In the genomic region with DNA sequence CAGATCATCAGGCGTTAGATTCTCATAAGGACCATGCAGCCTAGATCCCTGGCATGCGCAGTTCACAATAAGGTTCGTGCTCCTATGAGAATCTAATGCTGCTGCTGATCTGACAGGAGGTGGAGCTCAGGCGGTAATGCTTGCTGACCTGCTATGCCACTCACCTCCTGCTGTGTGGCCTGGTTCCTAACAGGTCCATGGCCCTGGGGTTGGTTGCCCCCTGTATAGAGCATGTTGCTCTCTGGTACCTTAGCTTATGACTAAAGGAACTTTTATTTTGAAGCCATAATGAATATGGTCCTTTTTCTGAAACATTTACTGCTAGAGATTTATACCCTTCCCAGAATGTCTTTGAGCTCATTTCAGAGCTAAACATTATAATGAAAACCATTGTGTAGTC, we compare ENCODE assay signal across 12 cellular contexts. TPM values are rescaled to one million over a fixed set of nuclear protein-coding genes. Genes with fewer than 3 reads are reported as not detected.
A peak's percentile ranks its signal among the peaks of the same experiment; 100 is the strongest.
DNase-seq lines count a peak whose midpoint lies in the region; ATAC-seq, FAIRE-seq and TF ChIP-seq lines count a peak whose summit lies in the region.
"Had no signal": no experiment of that assay in that cellular context is flagged by ENCODE, and none has a peak within 500 bp of the region (broad histone marks: within the 10 kb centered on the region; RNA-seq: fewer than 3 reads in every experiment).

No MANE protein-coding gene starts in this region.

- H3K36me3 Mint-ChIP-seq in HFFc6 (ENCODE audit: low read depth) (no peaks in the 10 kb centered on the region), natural killer cell (no peaks in the 10 kb centered on the region)

- CTCF ChIA-PET in AG04450 (lab: Charles Lee) (interaction anchor here (0.7 to 1.3 kb wide), 2 partner anchors 8 to 47 kb away, joined by 3 to 4 read pairs; no protein-coding TSS in a partner anchor), HEK293T (lab: Yijun Ruan, JAX) (no interaction called here)

- H3K27me3 Mint-ChIP-seq in HFFc6 (ENCODE audit: insufficient read depth) (peaks cover 2% of the 10 kb centered on the region), natural killer cell (ENCODE audit: low read depth in 2 of 2) (no peaks in the 10 kb centered on the region)

- H3K4me1 Mint-ChIP-seq in HFFc6 (ENCODE audit: low read depth): peaks cover 50% of the 10 kb centered on the region
- H3K4me1 Mint-ChIP-seq in natural killer cell: peaks cover 66 to 79% of the 10 kb centered on the region in 2 donors

- no peak for FAIRE-seq in GM12891 (lab: Jason Lieb, UNC)

- DNase-seq in AG04450 (ENCODE audit: low read depth, low spot score): no peak
- DNase-seq in HFFc6: no peak
- DNase-seq in astrocyte of the cerebellum (ENCODE audit: low read depth): no peak
- DNase-seq in natural killer cell: no peak
- no peak for DNase-seq in RKO (ENCODE audit: low spot score)
- no peak for DNase-seq in effector CD4-positive, alpha-beta T cell
- DNase-seq in GM12891 (ENCODE audit: insufficient read length, low spot score): no peak
- no peak for DNase-seq in HEK293T (ENCODE audit: extremely low spot score)
- DNase-seq: COR-L47; NCI-H1417 treated with DMSO at 0.1 percent for 48 hours; stimulated activated naive CD4-positive, alpha-beta T cell treated with Interleukin-2 at 50 U/mL for 16 hours had no signal

- no peak for ATAC-seq in natural killer cell
- ATAC-seq: gastroesophageal sphincter had no signal

- no peak for TF ChIP-seq POLR2A in GM12891 (IDR thresholded peaks at IDR 0.05; ENCODE audit: low read depth, low read length)

- H3K9me3 ChIP-seq in AG04450 (ENCODE audit: control insufficient read depth, insufficient read depth, low read length): peaks cover 3% of the 10 kb centered on the region; the same call in 1 of the 2 replicates

- no peak for TF ChIP-seq CTCF in AG04450 (IDR thresholded peaks at IDR 0.05; ENCODE audit: low read depth, low read length)
- no peak for TF ChIP-seq CTCF in HFFc6 (IDR thresholded peaks at IDR 0.05)
- no peak for TF ChIP-seq CTCF in astrocyte of the cerebellum (IDR thresholded peaks at IDR 0.05; ENCODE audit: low read depth, low read length, missing control alignments)
- TF ChIP-seq CTCF in natural killer cell (IDR thresholded peaks at IDR 0.05): no peak

- H3K27me3 ChIP-seq in AG04450 (ENCODE audit: control insufficient read depth, insufficient read depth, low read length): no peaks in the 10 kb centered on the region
- H3K27me3 ChIP-seq: gastroesophageal sphincter had no signal

- H3K27ac ChIP-seq in AG04450 (ENCODE audit: low read depth, low read length): no peak overlapping the region
- H3K27ac ChIP-seq: gastroesophageal sphincter had no signal

- in situ Hi-C loops in astrocyte of the cerebellum (cut with HindIII; ENCODE audit: low sequenced_read_pairs): no loop called here

- H3K4me3 ChIP-seq in AG04450 (ENCODE audit: low read depth, low read length): 0 out of 2 replicates have a peak overlapping the region, but pooled peaks have one; percentile 7
- H3K4me3 ChIP-seq in astrocyte of the cerebellum (ENCODE audit: low read depth, low read length): peak overlapping the region; percentile 83
- H3K4me3 ChIP-seq: gastroesophageal sphincter had no signal

- intact Hi-C loops in natural killer cell (cut with micrococcal nuclease): loop anchor here (5.0 kb wide), 1 partner anchor 164 kb away; no protein-coding TSS in a partner anchor

- POLR2A ChIA-PET in AG04450 (lab: Yijun Ruan, JAX) (interaction anchor here (0.6 to 1.4 kb wide), 3 partner anchors 20 to 302 kb away, joined by 3 to 4 read pairs (median 4); no protein-coding TSS in a partner anchor), HEK293T (lab: Yijun Ruan, JAX) (no interaction called here)

- H3K27ac Mint-ChIP-seq in HFFc6 (peak overlapping the region; percentile 65; the same call in 1 of the 2 replicates), natural killer cell (peak overlapping the region; percentile 92 to 93)

- H3K4me3 Mint-ChIP-seq in HFFc6: peak overlapping the region; percentile 57
- peak overlapping the region; percentile 42 for H3K4me3 Mint-ChIP-seq in natural killer cell

- H3K9me3 Mint-ChIP-seq in HFFc6 (peaks cover 12% of the 10 kb centered on the region; the same call in 1 of the 2 replicates), natural killer cell (no peaks in the 10 kb centered on the region)

TF ChIP-seq in GM12891, 5 proteins besides CTCF, POLR2A, EP300 and RAD21:
- no peak for TF ChIP-seq POLR2AphosphoS5 (IDR thresholded peaks at IDR 0.05; ENCODE audit: low read depth, low read length)
- TF ChIP-seq TAF1 (IDR thresholded peaks at IDR 0.05; ENCODE audit: low read depth, low read length): no peak
- TF ChIP-seq POU2F2 (IDR thresholded peaks at IDR 0.05; ENCODE audit: low read depth, low read length): no peak
- TF ChIP-seq PAX5 (IDR thresholded peaks at IDR 0.05; ENCODE audit: insufficient read depth, low read length, severe bottlenecking): no peak
- no peak for TF ChIP-seq SPI1 (IDR thresholded peaks at IDR 0.05; ENCODE audit: low read depth, low read length)

TF ChIP-seq in HEK293T, 16 proteins besides CTCF, POLR2A, EP300 and RAD21:
- no peak for TF ChIP-seq SP1 (IDR thresholded peaks at IDR 0.05)
- TF ChIP-seq SUZ12 (IDR thresholded peaks at IDR 0.05): no peak
- no peak for TF ChIP-seq ELF4 (IDR thresholded peaks at IDR 0.05)
- TF ChIP-seq NFRKB (IDR thresholded peaks at IDR 0.05): no peak
- TF ChIP-seq L3MBTL2 (conservative IDR thresholded peaks at IDR 0.05): no peak
- no peak for TF ChIP-seq FOXM1 (IDR thresholded peaks at IDR 0.05; ENCODE audit: borderline replicate concordance)
- TF ChIP-seq FOXA1 (IDR thresholded peaks at IDR 0.05): no peak
- TF ChIP-seq, protein P1, sequence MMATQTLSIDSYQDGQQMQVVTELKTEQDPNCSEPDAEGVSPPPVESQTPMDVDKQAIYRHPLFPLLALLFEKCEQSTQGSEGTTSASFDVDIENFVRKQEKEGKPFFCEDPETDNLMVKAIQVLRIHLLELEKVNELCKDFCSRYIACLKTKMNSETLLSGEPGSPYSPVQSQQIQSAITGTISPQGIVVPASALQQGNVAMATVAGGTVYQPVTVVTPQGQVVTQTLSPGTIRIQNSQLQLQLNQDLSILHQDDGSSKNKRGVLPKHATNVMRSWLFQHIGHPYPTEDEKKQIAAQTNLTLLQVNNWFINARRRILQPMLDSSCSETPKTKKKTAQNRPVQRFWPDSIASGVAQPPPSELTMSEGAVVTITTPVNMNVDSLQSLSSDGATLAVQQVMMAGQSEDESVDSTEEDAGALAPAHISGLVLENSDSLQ (IDR thresholded peaks at IDR 0.05): no peak; the same call in 1 of the 2 replicates
- TF ChIP-seq CTBP1 (IDR thresholded peaks at IDR 0.05; ENCODE audit: borderline replicate concordance): no peak
- no peak for TF ChIP-seq BHLHE40 (IDR thresholded peaks at IDR 0.05; ENCODE audit: borderline replicate concordance)
- no peak for TF ChIP-seq ARNT (IDR thresholded peaks at IDR 0.05)
- no peak for TF ChIP-seq ZNF384 (IDR thresholded peaks at IDR 0.05)
- no peak for TF ChIP-seq LEF1 (IDR thresholded peaks at IDR 0.05; ENCODE audit: borderline replicate concordance)
- TF ChIP-seq HDGF (IDR thresholded peaks at IDR 0.05; ENCODE audit: borderline replicate concordance): no peak
- TF ChIP-seq FOXK2 (IDR thresholded peaks at IDR 0.05): no peak
- TF ChIP-seq TARDBP (IDR thresholded peaks at IDR 0.05): no peak
TF ChIP-seq in HEK293T: peak in this region for 0.

RNA-seq across cellular contexts. Expression of a gene that starts 3.1 kb away (rescaled TPM):
- polyA plus RNA-seq in AG04450 (2011; rRNA removed): 40.1 and 55.8 TPM in 2 replicates
- 41.5 and 71.9 TPM in 2 replicates for polyA minus RNA-seq in AG04450 (2011; rRNA and poly(A)+ RNA removed)
- 10 to 100 TPM; 29.1 to 47.7 (median 39.0) TPM for total RNA-seq in HFFc6 (2021; fragmentation: NEBNext Ultra II Directional; extraction: Animal tissue kit (Norgen Biotek cat#: 25700))
- total RNA-seq in natural killer cell: 10 to 100 TPM; 44.9 to 54.2 (median 50.7) TPM
- polyA plus RNA-seq in GM12891 (2012; ENCODE audit: low read depth, missing spikeins): 0.46 TPM
